Comparison of ENCODE assay signal across 8 cellular contexts in the genomic region with DNA sequence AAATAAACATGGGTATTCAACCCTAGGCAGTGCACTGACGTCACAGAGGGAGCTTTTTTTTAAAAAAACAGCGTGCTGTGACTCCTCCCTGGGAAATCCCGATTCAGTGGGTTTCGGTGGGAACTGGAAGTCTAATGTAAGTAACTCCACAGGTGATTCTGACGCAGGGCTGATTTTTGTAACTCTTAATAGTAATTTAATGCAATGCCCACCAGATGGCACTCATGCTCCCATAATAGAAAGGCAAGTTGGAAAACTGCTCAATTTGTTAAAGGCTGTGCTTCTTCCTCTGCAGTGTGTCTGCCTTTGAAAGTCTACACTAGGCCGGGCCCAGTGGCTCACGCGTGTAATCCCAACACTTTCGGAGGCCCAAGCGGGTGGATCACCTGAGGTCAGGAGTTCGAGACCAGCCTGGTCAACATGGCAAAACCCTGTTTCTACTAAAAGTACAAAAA. TPM values are rescaled to one million over a fixed set of nuclear protein-coding genes. Genes with fewer than 3 reads are reported as not detected.
DNase-seq lines count a peak whose midpoint lies in the region; ATAC-seq and TF ChIP-seq lines count a peak whose summit lies in the region.

No MANE protein-coding gene starts in this region.

- no peaks in the 10 kb centered on the region for H3K36me3 Mint-ChIP-seq in natural killer cell

- H3K27me3 Mint-ChIP-seq in natural killer cell (ENCODE audit: low read depth in 2 of 2): peaks cover 3 to 18% of the 10 kb centered on the region in 2 donors

- intact Hi-C loops in natural killer cell (cut with micrococcal nuclease): loop anchor here (1.0 kb wide), 1 partner anchor 429 kb away; no protein-coding TSS in a partner anchor

- H3K9me3 ChIP-seq in NT2/D1 (ENCODE audit: insufficient read depth, low read length): peaks cover 11% of the 10 kb centered on the region; the same call in 1 of the 2 replicates

- DNase-seq in COR-L47 (lab: John Stamatoyannopoulos, UW): peak; percentile 32
- peak; percentile 49 for DNase-seq in NT2/D1 (ENCODE audit: low read depth, low spot score)
- peak; percentile 54 for DNase-seq in activated T-cell treated with anti-CD3 and anti-CD28 coated beads for 24 hours (ENCODE audit: low read depth)
- DNase-seq in natural killer cell: peak; percentile 33
- DNase-seq in superior temporal gyrus (ENCODE audit: extremely low spot score): peak; percentile 90

- H3K27me3 ChIP-seq in NT2/D1 (ENCODE audit: insufficient read depth, insufficient read length): no peaks in the 10 kb centered on the region

- H3K4me3 ChIP-seq in NT2/D1 (ENCODE audit: insufficient read length, low read depth): no peak overlapping the region

- H3K9me3 Mint-ChIP-seq in natural killer cell: no peaks in the 10 kb centered on the region

- H3K36me3 ChIP-seq in NT2/D1 (ENCODE audit: insufficient read depth, insufficient read length, low read length): no peaks in the 10 kb centered on the region

- no peaks in the 10 kb centered on the region for H3K4me1 ChIP-seq in NT2/D1 (ENCODE audit: insufficient read depth, insufficient read length)

- no peak overlapping the region for H3K9ac ChIP-seq in NT2/D1 (ENCODE audit: insufficient read length, low read depth)

- H3K27ac Mint-ChIP-seq in natural killer cell: no peak overlapping the region

- ATAC-seq in GM19395 (IDR thresholded peaks at IDR 0.05; ENCODE audit: unreplicated experiment): peak; percentile 76
- peak; percentile 62 for ATAC-seq in HG03521 (IDR thresholded peaks at IDR 0.05; ENCODE audit: unreplicated experiment)
- peak; percentile 87 for ATAC-seq in esophagus mucosa
- peak; percentile 84 to 90 (median 85) for ATAC-seq in natural killer cell

- TF ChIP-seq CTCF in natural killer cell (IDR thresholded peaks at IDR 0.05): peak; percentile 69

- no peak overlapping the region for H3K4me3 Mint-ChIP-seq in natural killer cell

- peaks cover 10 to 11% of the 10 kb centered on the region in 2 donors for H3K4me1 Mint-ChIP-seq in natural killer cell

RNA-seq across cellular contexts. Expression of a gene that starts 10.9 kb away (rescaled TPM):
- total RNA-seq in esophagus mucosa (48.9 TPM), natural killer cell (10 to 100 TPM; 75.0 to 85.3 (median 80.0) TPM)

Comparison
In these comparisons a context has a peak if more than half of its experiments do, and no peak if none do; other contexts are left out.
1. DNase-seq: peak in every context shown above with its lines; median percentile 90 in superior temporal gyrus; 54 in activated T-cell treated with anti-CD3 and anti-CD28 coated beads for 24 hours; 49 in NT2/D1; 33 in natural killer cell; 32 in COR-L47.